ENCODE assay signal across 24 cellular contexts in genomic region chr1:87956766-87957165, GRCh38.
A peak's percentile ranks its signal among the peaks of the same experiment; 100 is the strongest.
DNase-seq lines count a peak whose midpoint lies in the region; ATAC-seq, FAIRE-seq and TF ChIP-seq lines count a peak whose summit lies in the region.
"Had no signal": no experiment of that assay in that cellular context is flagged by ENCODE, and none has a peak within 500 bp of the region (broad histone marks: within the 10 kb centered on the region; RNA-seq: fewer than 3 reads in every experiment).

No MANE protein-coding gene starts in this region.

- H3K9me3 Mint-ChIP-seq in endothelial cell (ENCODE audit: unreplicated experiment), result no peaks in the 10 kb centered on the region
- H3K9me3 Mint-ChIP-seq: activated T-cell treated with anti-CD3 and anti-CD28 coated beads, Interleukin-2, amount 50 U/mL, for 72 hours; CD8-positive, alpha-beta T cell; H9; natural killer cell; type B pancreatic cell had no signal

- H3K4me3 Mint-ChIP-seq in endothelial cell (ENCODE audit: unreplicated experiment), result no peak overlapping the region
- H3K4me3 Mint-ChIP-seq: activated T-cell treated with anti-CD3 and anti-CD28 coated beads, Interleukin-2, amount 50 U/mL, for 72 hours; B cell; CD8-positive, alpha-beta T cell; H9; natural killer cell; type B pancreatic cell had no signal

- no peaks in the 10 kb centered on the region for H3K36me3 Mint-ChIP-seq in endothelial cell (ENCODE audit: low read depth, unreplicated experiment)
- H3K36me3 Mint-ChIP-seq: CD8-positive, alpha-beta T cell; natural killer cell; type B pancreatic cell had no signal

- intact Hi-C loops in kidney (cut with DNase I) (no loop called here), left ventricle myocardium superior (cut with micrococcal nuclease) (loop anchor here (10.0 kb wide), 1 partner anchor 822 kb away; no protein-coding TSS in a partner anchor)

- no peak overlapping the region for H3K27ac Mint-ChIP-seq in endothelial cell (ENCODE audit: unreplicated experiment)
- H3K27ac Mint-ChIP-seq: activated T-cell treated with anti-CD3 and anti-CD28 coated beads, Interleukin-2, amount 50 U/mL, for 72 hours; B cell; CD8-positive, alpha-beta T cell; H9; natural killer cell; type B pancreatic cell had no signal

- H3K9me3 ChIP-seq in adipocyte (ENCODE audit: control insufficient read depth, low read length) (no peaks in the 10 kb centered on the region), hepatocyte (ENCODE audit: low read depth) (no peaks in the 10 kb centered on the region), kidney (ENCODE audit: control insufficient read depth in 1 of 2, low read length in 2 of 2) (no peaks in the 10 kb centered on the region)

- no peaks in the 10 kb centered on the region for H3K79me2 ChIP-seq in hepatocyte

- H3K4me2 ChIP-seq in hepatocyte, result no peak overlapping the region

- H3K4me3 ChIP-seq in adipocyte (ENCODE audit: low read length) (no peak overlapping the region), hepatocyte (no peak overlapping the region), kidney (ENCODE audit: low read length in 2 of 2) (no peak overlapping the region)
- H3K4me3 ChIP-seq: skin epidermis had no signal

- H3K4me1 Mint-ChIP-seq in endothelial cell (ENCODE audit: unreplicated experiment), result peaks cover 3% of the 10 kb centered on the region

- DNase-seq in GM03348 (ENCODE audit: low spot score) (peak; percentile 25), adipocyte (ENCODE audit: low read depth) (peak; percentile 24), hepatocyte (ENCODE audit: low spot score) (no peak), endothelial cell (ENCODE audit: low spot score) (no peak), kidney (no peak), left ventricle myocardium superior (no peak)
- DNase-seq in activated CD4-positive, alpha-beta T cell treated with anti-CD3 and anti-CD28 coated beads, Interleukin-2, amount 50 U/mL, for 1 hour, result no peak
- DNase-seq: activated CD4-positive, alpha-beta T cell treated with anti-CD3 and anti-CD28 coated beads, Interleukin-2, amount 50 U/mL, for 4 hours; activated CD4-positive, CD25-positive, alpha-beta regulatory T cell; activated naive CD4-positive, alpha-beta T cell treated with Interleukin-2 at 50 U/mL for 16 hours; activated T-cell treated with anti-CD3 and anti-CD28 coated beads, Interleukin-2, amount 50 U/mL, for 72 hours; CD8-positive, alpha-beta T cell; H9; midbrain; natural killer cell; NCI-H1092; NCI-H1694 treated with DMSO at 0.1 percent for 48 hours; NCI-H2171; NCI-H526 treated with DMSO at 0.1 percent for 48 hours; stimulated activated CD4-positive, alpha-beta T cell treated with anti-CD3 and anti-CD28 coated beads, Interleukin-1b, Interleukin-23, amount 100 ng/mL, for 48 hours had no signal

- H3K9ac ChIP-seq in adipocyte (ENCODE audit: low read length) (no peak overlapping the region), kidney (ENCODE audit: low read length in 2 of 2) (no peak overlapping the region)

- H4K20me1 ChIP-seq in hepatocyte (ENCODE audit: insufficient read depth, poor library complexity, severe bottlenecking), result no peaks in the 10 kb centered on the region

- no peak for TF ChIP-seq CTCF in hepatocyte (IDR thresholded peaks at IDR 0.05; ENCODE audit: poor library complexity)
- TF ChIP-seq CTCF in endothelial cell (IDR thresholded peaks at IDR 0.05; ENCODE audit: unreplicated experiment), result no peak
- TF ChIP-seq CTCF in kidney (IDR thresholded peaks at IDR 0.05; ENCODE audit: borderline replicate concordance, extremely low read depth, insufficient read depth), result no peak

- WGBS in hepatocyte (ENCODE audit: low lambda C conversion rate, missing lambda C conversion rate), result 88% methylated on average over 1 of the region's 1 CpG

- H3K27me3 ChIP-seq in adipocyte (replicated peaks; ENCODE audit: control insufficient read depth, insufficient read depth, low read length) (no peaks in the 10 kb centered on the region), hepatocyte (no peaks in the 10 kb centered on the region)

- FAIRE-seq in kidney (lab: Jason Lieb, UNC), result no peak
- FAIRE-seq: bronchial epithelial cell had no signal

- H3K9me2 ChIP-seq in hepatocyte (replicated peaks; ENCODE audit: insufficient read depth), result no peaks in the 10 kb centered on the region

- no peak overlapping the region for H2AFZ ChIP-seq in hepatocyte

- H3K36me3 ChIP-seq in adipocyte (ENCODE audit: control insufficient read depth, insufficient read depth, low read length, severe bottlenecking), result no peaks in the 10 kb centered on the region
- H3K36me3 ChIP-seq in hepatocyte (replicated peaks; ENCODE audit: insufficient read depth, low read depth), result no peaks in the 10 kb centered on the region
- no peaks in the 10 kb centered on the region for H3K36me3 ChIP-seq in kidney (ENCODE audit: control insufficient read depth in 1 of 2, insufficient read depth in 2 of 2, low read length in 2 of 2)

- H3K4me1 ChIP-seq in adipocyte (ENCODE audit: control insufficient read depth, insufficient read depth, low read length) (peaks cover 21% of the 10 kb centered on the region), hepatocyte (ENCODE audit: insufficient read depth) (peaks cover 12% of the 10 kb centered on the region), kidney (ENCODE audit: control insufficient read depth in 1 of 2, insufficient read depth in 1 of 2, low read depth in 1 of 2, low read length in 2 of 2) (no peaks in the 10 kb centered on the region)

- no peak for ATAC-seq in left ventricle myocardium superior
- ATAC-seq: activated T-cell treated with anti-CD3 and anti-CD28 coated beads, Interleukin-2, amount 50 U/mL, for 72 hours; CD8-positive, alpha-beta T cell; natural killer cell had no signal

- peaks cover 3% of the 10 kb centered on the region for H3K27me3 Mint-ChIP-seq in endothelial cell (ENCODE audit: unreplicated experiment)
- H3K27me3 Mint-ChIP-seq: B cell, type B pancreatic cell had no signal

- H3K27ac ChIP-seq in hepatocyte (peak overlapping the region; percentile 48), kidney (ENCODE audit: low read depth in 2 of 2, low read length in 2 of 2) (no peak overlapping the region)
- H3K27ac ChIP-seq: skin epidermis had no signal

Comparison
In these comparisons a context has a peak if more than half of its experiments do, and no peak if none do; other contexts are left out.
1. DNase-seq: peak in GM03348 (single experiment) and adipocyte (single experiment); none in hepatocyte (single experiment), endothelial cell (single experiment), kidney (single experiment), left ventricle myocardium superior (single experiment) and activated CD4-positive, alpha-beta T cell treated with anti-CD3 and anti-CD28 coated beads, Interleukin-2, amount 50 U/mL, for 1 hour (single experiment).